ENCODE assay signal across 16 cellular contexts in genomic region chr20:24328901-24329300, GRCh38.
"Had no signal": no experiment of that assay in that cellular context is flagged by ENCODE, and none has a peak within 500 bp of the region (broad histone marks: within the 10 kb centered on the region; RNA-seq: fewer than 3 reads in every experiment).

No MANE protein-coding gene starts in this region.

- DNase-seq: effector memory CD4-positive, alpha-beta T cell; heart left ventricle; hypothalamus; mammary epithelial cell; naive thymus-derived CD4-positive, alpha-beta T cell; nephron progenitor cell; spleen; stimulated activated CD4-positive, alpha-beta T cell treated with anti-CD3 and anti-CD28 coated beads, Interleukin-15, amount 100 ng/mL, for 24 hours; stimulated activated CD4-positive, alpha-beta T cell treated with anti-CD3 and anti-CD28 coated beads, Interleukin-1b, Interleukin-23, amount 100 ng/mL, for 48 hours; stimulated activated CD4-positive, alpha-beta T cell treated with anti-CD3 and anti-CD28 coated beads, Interleukin-4, amount 100 ng/mL, for 24 hours; testis had no signal

- ATAC-seq: heart left ventricle; left lobe of liver; naive thymus-derived CD4-positive, alpha-beta T cell; sciatic nerve; stimulated activated memory B cell treated with anti-CD40 and anti-IgM and Interleukin-4, amounts not matched to agents 10 μg/mL and 1 μg/mL and 100 μg/mL, for 72 hours had no signal

- H3K4me3 ChIP-seq: esophagus muscularis mucosa, heart left ventricle, spleen, testis, tibial nerve had no signal
